In genomic region chr9:95383198-95383673, GRCh38 we compare ENCODE assay signal across 11 cellular contexts.
DNase-seq lines count a peak whose midpoint lies in the region; ATAC-seq, FAIRE-seq and TF ChIP-seq lines count a peak whose summit lies in the region.
"Had no signal": no experiment of that assay in that cellular context is flagged by ENCODE, and none has a peak within 500 bp of the region (broad histone marks: within the 10 kb centered on the region; RNA-seq: fewer than 3 reads in every experiment).

No MANE protein-coding gene starts in this region.

- peak; percentile 71 for DNase-seq in AG10803 (ENCODE audit: low read depth)
- DNase-seq in HT1080 (ENCODE audit: low read depth), result peak; percentile 48
- DNase-seq in hepatocyte (ENCODE audit: low spot score), result no peak
- DNase-seq in NOMO-1 treated with DMSO at 0.1 percent for 48 hours (lab: John Stamatoyannopoulos, UW; ENCODE audit: unreplicated experiment), result no peak
- DNase-seq in GM19239 (ENCODE audit: insufficient read length, low spot score), result no peak
- DNase-seq in DMS153 treated with DMSO at 0.1 percent for 48 hours (lab: John Stamatoyannopoulos, UW; ENCODE audit: unreplicated experiment), result no peak
- DNase-seq in Right ventricle myocardium inferior (ENCODE audit: missing footprints), result no peak
- DNase-seq: NCI-H1930 had no signal

- intact Hi-C loops in Right ventricle myocardium inferior (cut with DNase I), result no loop called here

- peak overlapping the region; percentile 42 for H3K4me2 ChIP-seq in hepatocyte

- H3K36me3 ChIP-seq in hepatocyte (replicated peaks; ENCODE audit: insufficient read depth, low read depth), result no peaks in the 10 kb centered on the region
- H3K36me3 ChIP-seq: suprapubic skin had no signal

- peaks cover 5% of the 10 kb centered on the region for H3K4me1 ChIP-seq in hepatocyte (ENCODE audit: insufficient read depth)

- H3K79me2 ChIP-seq in hepatocyte, result no peaks in the 10 kb centered on the region

- no peaks in the 10 kb centered on the region for H3K9me3 ChIP-seq in hepatocyte (ENCODE audit: low read depth)
- H3K9me3 ChIP-seq: suprapubic skin had no signal

- no peaks in the 10 kb centered on the region for H4K20me1 ChIP-seq in hepatocyte (ENCODE audit: insufficient read depth, poor library complexity, severe bottlenecking)

- H3K27ac ChIP-seq in VCaP (peak overlapping the region; percentile 35), hepatocyte (peak overlapping the region; percentile 27)
- H3K27ac ChIP-seq: suprapubic skin had no signal

- no peaks in the 10 kb centered on the region for H3K27me3 ChIP-seq in hepatocyte
- H3K27me3 ChIP-seq: suprapubic skin had no signal

- H3K4me3 ChIP-seq in AG10803 (ENCODE audit: low read length) (no peak overlapping the region), hepatocyte (no peak overlapping the region)
- H3K4me3 ChIP-seq: lung, suprapubic skin had no signal

- TF ChIP-seq CTCF in AG10803 (conservative IDR thresholded peaks at IDR 0.05; ENCODE audit: low read length) (no peak), VCaP (conservative IDR thresholded peaks at IDR 0.05) (no peak), hepatocyte (IDR thresholded peaks at IDR 0.05; ENCODE audit: poor library complexity) (no peak)

- H2AFZ ChIP-seq in hepatocyte, result no peak overlapping the region

- no peak for FAIRE-seq in GM19239 (lab: Jason Lieb, UNC)

- ATAC-seq in Right ventricle myocardium inferior, result no peak

- H3K9me2 ChIP-seq in hepatocyte (replicated peaks; ENCODE audit: insufficient read depth), result no peaks in the 10 kb centered on the region

- WGBS in hepatocyte (ENCODE audit: low lambda C conversion rate, missing lambda C conversion rate), result 27% methylated on average over 7 of the region's 7 CpGs

Comparison
In these comparisons a context has a peak if more than half of its experiments do, and no peak if none do; other contexts are left out.
1. DNase-seq: peak in AG10803 (single experiment) and HT1080 (single experiment); none in hepatocyte (single experiment), NOMO-1 treated with DMSO at 0.1 percent for 48 hours (single experiment), GM19239 (single experiment), DMS153 treated with DMSO at 0.1 percent for 48 hours (single experiment) and Right ventricle myocardium inferior (single experiment).